ENCODE assay signal across 23 cellular contexts in the genomic region with DNA sequence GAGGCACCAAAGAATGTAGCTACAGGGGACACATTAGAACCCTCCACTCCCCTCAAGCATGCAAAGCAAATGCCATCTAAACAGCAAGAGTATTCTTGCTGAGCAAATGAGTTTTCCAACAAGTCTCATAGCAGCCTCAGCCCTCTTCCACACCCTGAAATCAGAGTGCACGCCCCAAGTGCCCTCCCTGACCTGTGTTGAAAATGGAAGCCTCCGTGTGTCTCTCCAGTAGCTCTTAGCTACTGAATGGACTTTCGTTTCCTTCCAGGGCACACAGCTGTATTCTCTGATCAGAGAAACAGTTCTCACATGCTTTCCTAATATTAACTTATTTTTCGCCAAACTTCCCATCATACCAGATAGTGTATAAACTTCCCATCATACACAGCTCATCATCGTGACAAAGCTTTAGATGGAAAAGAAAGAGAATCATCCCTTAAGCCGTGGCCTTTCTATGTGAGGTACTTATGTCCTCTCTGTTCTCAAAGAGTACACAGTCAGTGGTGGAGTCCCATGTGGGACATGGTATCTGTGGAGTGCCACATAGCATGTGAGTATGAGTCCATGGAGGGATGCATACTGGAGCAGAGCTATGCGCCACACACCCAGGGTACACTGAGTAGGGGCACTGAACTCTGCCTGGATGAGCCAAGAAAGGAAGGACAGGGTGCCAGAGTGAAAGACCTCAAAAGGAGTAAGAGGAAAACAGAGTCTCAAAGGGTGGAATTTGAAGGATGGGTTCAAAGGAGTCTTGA.
A peak's percentile ranks its signal among the peaks of the same experiment; 100 is the strongest.
DNase-seq lines count a peak whose midpoint lies in the region; ATAC-seq and TF ChIP-seq lines count a peak whose summit lies in the region.
"Had no signal": no experiment of that assay in that cellular context is flagged by ENCODE, and none has a peak within 500 bp of the region (broad histone marks: within the 10 kb centered on the region; RNA-seq: fewer than 3 reads in every experiment).

No MANE protein-coding gene starts in this region.

- no peaks in the 10 kb centered on the region for H3K9me3 ChIP-seq in MM.1S (replicated peaks; ENCODE audit: insufficient read depth, low read length)
- H3K9me3 ChIP-seq: A549, BE2C, BLaER1 had no signal

- H3K4me3 Mint-ChIP-seq in natural killer cell treated with Interleukin-12 subunit alpha and Interleukin-12 subunit beta and Interleukin-15 and Interleukin-18, amount 100 ng/mL, for 72 hours, result no peak overlapping the region
- H3K4me3 Mint-ChIP-seq: CD14-positive monocyte; CD4-positive, alpha-beta memory T cell; CD4-positive, CD25-positive, alpha-beta regulatory T cell; CD8-positive, alpha-beta memory T cell had no signal

- H2AFZ ChIP-seq in MM.1S (ENCODE audit: low read length), result no peak overlapping the region

- H3K27ac ChIP-seq in MM.1S (ENCODE audit: low read length), result no peak overlapping the region
- H3K27ac ChIP-seq: 22Rv1, A549, BLaER1 had no signal

- H3F3A ChIP-seq in MM.1S (ENCODE audit: insufficient read depth, low read length), result no peaks in the 10 kb centered on the region

- peak; percentile 8 for DNase-seq in MM.1S
- peak; percentile 24 for DNase-seq in RPMI8226
- no peak for DNase-seq in natural killer cell treated with Interleukin-12 subunit alpha and Interleukin-12 subunit beta and Interleukin-15 and Interleukin-18, amount 100 ng/mL, for 72 hours (ENCODE audit: low spot score)
- DNase-seq: BE2C; C1 segment of cervical spinal cord; CD4-positive, alpha-beta memory T cell; CD4-positive, CD25-positive, alpha-beta regulatory T cell; CD8-positive, alpha-beta memory T cell; COR-L47; DMS 273 treated with DMSO at 0.1 percent for 48 hours; DMS153; DMS53; DMS79; DND-41; EL; GDM1 had no signal

- H3K27me3 ChIP-seq in MM.1S (replicated peaks; ENCODE audit: insufficient read depth, low read length), result no peaks in the 10 kb centered on the region
- H3K27me3 ChIP-seq: BLaER1 had no signal

- H3K9me3 Mint-ChIP-seq in natural killer cell treated with Interleukin-12 subunit alpha and Interleukin-12 subunit beta and Interleukin-15 and Interleukin-18, amount 100 ng/mL, for 72 hours, result no peaks in the 10 kb centered on the region
- H3K9me3 Mint-ChIP-seq: CD8-positive, alpha-beta memory T cell had no signal

- H3K36me3 ChIP-seq in MM.1S (replicated peaks; ENCODE audit: insufficient read depth, low read length), result no peaks in the 10 kb centered on the region
- H3K36me3 ChIP-seq: BE2C, BLaER1 had no signal

- H3K4me1 Mint-ChIP-seq in natural killer cell treated with Interleukin-12 subunit alpha and Interleukin-12 subunit beta and Interleukin-15 and Interleukin-18, amount 100 ng/mL, for 72 hours (ENCODE audit: low read depth in 2 of 2), result peaks cover 0 to 10% of the 10 kb centered on the region in 2 donors
- H3K4me1 Mint-ChIP-seq: CD14-positive monocyte; CD4-positive, alpha-beta memory T cell; CD4-positive, CD25-positive, alpha-beta regulatory T cell; CD8-positive, alpha-beta memory T cell had no signal

- H3K4me2 ChIP-seq in MM.1S (ENCODE audit: low read depth, low read length), result no peak overlapping the region
- H3K4me2 ChIP-seq: A549, BLaER1 had no signal

- H3K4me3 ChIP-seq in MM.1S (ENCODE audit: low read length), result no peak overlapping the region
- H3K4me3 ChIP-seq: A549, BLaER1, GM12878 had no signal

- no peaks in the 10 kb centered on the region for H3K9me2 ChIP-seq in MM.1S (replicated peaks; ENCODE audit: insufficient read depth, low read length)

- H3K9ac ChIP-seq in MM.1S (ENCODE audit: low read length), result no peak overlapping the region
- H3K9ac ChIP-seq: BLaER1 had no signal

- peak; percentile 33 to 55 for ATAC-seq in natural killer cell treated with Interleukin-12 subunit alpha and Interleukin-12 subunit beta and Interleukin-15 and Interleukin-18, amount 100 ng/mL, for 72 hours
- ATAC-seq in HG03342 (IDR thresholded peaks at IDR 0.05; ENCODE audit: unreplicated experiment) (no peak), HG03025 (IDR thresholded peaks at IDR 0.05; ENCODE audit: low FRiP score, unreplicated experiment) (no peak)
- ATAC-seq: GM12878 had no signal

- no peaks in the 10 kb centered on the region for H4K20me1 ChIP-seq in MM.1S (ENCODE audit: insufficient read depth, low read length)
- H4K20me1 ChIP-seq: BLaER1 had no signal

- peaks cover 35 to 53% of the 10 kb centered on the region in 2 donors for H3K27me3 Mint-ChIP-seq in natural killer cell treated with Interleukin-12 subunit alpha and Interleukin-12 subunit beta and Interleukin-15 and Interleukin-18, amount 100 ng/mL, for 72 hours

- no peaks in the 10 kb centered on the region for H3K4me1 ChIP-seq in MM.1S (ENCODE audit: low read length)
- H3K4me1 ChIP-seq: A549, BE2C, BLaER1 had no signal

- no peaks in the 10 kb centered on the region for H3K36me3 Mint-ChIP-seq in natural killer cell treated with Interleukin-12 subunit alpha and Interleukin-12 subunit beta and Interleukin-15 and Interleukin-18, amount 100 ng/mL, for 72 hours
- H3K36me3 Mint-ChIP-seq: CD14-positive monocyte; CD4-positive, alpha-beta memory T cell; CD4-positive, CD25-positive, alpha-beta regulatory T cell; CD8-positive, alpha-beta memory T cell had no signal

- no peak for TF ChIP-seq CTCF in MM.1S (IDR thresholded peaks at IDR 0.05; ENCODE audit: low read length)

- H3K79me2 ChIP-seq in MM.1S (ENCODE audit: low read length), result no peaks in the 10 kb centered on the region

- H3K27ac Mint-ChIP-seq in natural killer cell treated with Interleukin-12 subunit alpha and Interleukin-12 subunit beta and Interleukin-15 and Interleukin-18, amount 100 ng/mL, for 72 hours, result no peak overlapping the region
- H3K27ac Mint-ChIP-seq: CD4-positive, alpha-beta memory T cell; CD4-positive, CD25-positive, alpha-beta regulatory T cell; CD8-positive, alpha-beta memory T cell had no signal

Comparison
In these comparisons a context has a peak if more than half of its experiments do, and no peak if none do; other contexts are left out.
1. ATAC-seq: peak in natural killer cell treated with Interleukin-12 subunit alpha and Interleukin-12 subunit beta and Interleukin-15 and Interleukin-18, amount 100 ng/mL, for 72 hours (2 of 2); none in HG03342 (single experiment) and HG03025 (single experiment).